In the genomic region with DNA sequence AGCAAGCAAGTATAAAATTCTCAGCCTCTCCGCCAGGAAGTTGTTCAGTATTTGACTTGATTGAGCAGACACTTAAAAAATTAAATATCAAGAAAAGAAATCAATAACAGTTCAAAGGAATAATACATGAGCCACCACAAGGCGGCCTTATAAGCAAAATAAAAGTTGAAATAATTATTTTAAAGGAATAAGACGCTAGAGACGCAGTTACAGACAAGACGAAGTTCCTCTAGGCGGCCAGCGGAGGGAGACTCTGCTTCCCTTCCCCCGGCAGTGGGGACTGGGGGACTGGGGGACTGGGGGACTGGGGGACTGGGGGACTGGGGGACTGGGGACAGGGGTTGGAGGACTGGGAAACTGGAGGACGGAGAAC, we compare ENCODE assay signal across 10 cellular contexts. TPM values are rescaled to one million over a fixed set of nuclear protein-coding genes. Genes with fewer than 3 reads are reported as not detected.
DNase-seq lines count a peak whose midpoint lies in the region; ATAC-seq and TF ChIP-seq lines count a peak whose summit lies in the region.
"Had no signal": no experiment of that assay in that cellular context is flagged by ENCODE, and none has a peak within 500 bp of the region (broad histone marks: within the 10 kb centered on the region; RNA-seq: fewer than 3 reads in every experiment).

No MANE protein-coding gene starts in this region.

- H3K9ac ChIP-seq in SK-N-MC (ENCODE audit: insufficient read length), result peak overlapping the region; percentile 77
- H3K9ac ChIP-seq: BLaER1 had no signal

- TF ChIP-seq CTCF in osteocyte (IDR thresholded peaks at IDR 0.05), result peak; percentile 66

- no peaks in the 10 kb centered on the region for H3K36me3 ChIP-seq in SK-N-MC (ENCODE audit: insufficient read depth, low read length)
- H3K36me3 ChIP-seq: BLaER1 had no signal

- H3K4me3 Mint-ChIP-seq in osteocyte (ENCODE audit: unreplicated experiment), result peak overlapping the region; percentile 75

- peaks cover 6% of the 10 kb centered on the region for H3K4me1 Mint-ChIP-seq in osteocyte (ENCODE audit: unreplicated experiment)

- H3K9me3 ChIP-seq in SK-N-MC (ENCODE audit: low read depth, low read length), result no peaks in the 10 kb centered on the region

- H3K9me3 Mint-ChIP-seq in osteocyte (ENCODE audit: unreplicated experiment), result no peaks in the 10 kb centered on the region

- peak overlapping the region; percentile 85 for H3K4me3 ChIP-seq in SK-N-MC
- H3K4me3 ChIP-seq: BLaER1 had no signal

- DNase-seq in NCI-H2107 treated with DMSO at 0.1 percent for 48 hours (lab: John Stamatoyannopoulos, UW; ENCODE audit: unreplicated experiment) (peak; percentile 52), NCI-H2107 (lab: John Stamatoyannopoulos, UW) (no peak), SK-N-MC (ENCODE audit: low read depth, low spot score) (peak; percentile 47), glomerular visceral epithelial cell (ENCODE audit: extremely low spot score) (peak; percentile 7), osteocyte (ENCODE audit: extremely low spot score, unreplicated experiment) (peak; percentile 87), CD1c-positive myeloid dendritic cell (ENCODE audit: extremely low spot score) (no peak)

- H3K27me3 Mint-ChIP-seq in osteocyte (ENCODE audit: unreplicated experiment), result peaks cover 3% of the 10 kb centered on the region

- H3K27ac Mint-ChIP-seq in osteocyte (ENCODE audit: unreplicated experiment), result no peak overlapping the region

- H3K36me3 Mint-ChIP-seq in osteocyte (ENCODE audit: unreplicated experiment), result no peaks in the 10 kb centered on the region

- no peak for ATAC-seq in GM18867 (IDR thresholded peaks at IDR 0.05; ENCODE audit: unreplicated experiment)
- no peak for ATAC-seq in HG02623 (IDR thresholded peaks at IDR 0.05; ENCODE audit: unreplicated experiment)

- no peak overlapping the region for H3K27ac ChIP-seq in SK-N-MC
- H3K27ac ChIP-seq: BLaER1, VCaP had no signal

RNA-seq across cellular contexts. Expression of a gene that starts 0.5 kb away (rescaled TPM):
- total RNA-seq in osteocyte, result not detected in 2 replicates

Comparison
In these comparisons a context has a peak if more than half of its experiments do, and no peak if none do; other contexts are left out.
1. DNase-seq: peak in NCI-H2107 treated with DMSO at 0.1 percent for 48 hours (single experiment), SK-N-MC (single experiment), glomerular visceral epithelial cell (single experiment) and osteocyte (single experiment); none in NCI-H2107 (single experiment) and CD1c-positive myeloid dendritic cell (single experiment).